Comparison of ENCODE assay signal across 13 cellular contexts in genomic region chr16:85514295-85514600, GRCh38.
A peak's percentile ranks its signal among the peaks of the same experiment; 100 is the strongest.
DNase-seq lines count a peak whose midpoint lies in the region; ATAC-seq and TF ChIP-seq lines count a peak whose summit lies in the region.
"Had no signal": no experiment of that assay in that cellular context is flagged by ENCODE, and none has a peak within 500 bp of the region (broad histone marks: within the 10 kb centered on the region; RNA-seq: fewer than 3 reads in every experiment).

No MANE protein-coding gene starts in this region.

- no peaks in the 10 kb centered on the region for H3K9me2 ChIP-seq in Karpas-422 (replicated peaks; ENCODE audit: insufficient read depth, low read length)

- H3K27ac Mint-ChIP-seq in nephron progenitor cell, result no peak overlapping the region
- no peak overlapping the region for H3K27ac Mint-ChIP-seq in T-helper 2 cell treated with Interferon-gamma antibody and Interleukin-4, amounts not matched to agents 5 μg/mL and 100 μg/mL, for 36 hours
- H3K27ac Mint-ChIP-seq: activated CD4-positive, alpha-beta T cell treated with anti-CD3 and anti-CD28 coated beads, Interleukin-2, amount 10 ng/mL, durations not matched to agents 24 days and 14 days; activated naive CD8-positive, alpha-beta T cell had no signal

- ATAC-seq in heart right ventricle (peak; percentile 79 to 94 (median 91)), sciatic nerve (no peak), GM18909 (IDR thresholded peaks at IDR 0.05; ENCODE audit: poor library complexity, unreplicated experiment) (no peak)

- no peaks in the 10 kb centered on the region for H3K9me3 ChIP-seq in BLaER1 treated with 17β-estradiol and CSF1 and Interleukin-3, amounts not matched to agents 10 nM and 100 nM (replicated peaks in 1 of 11)
- H3K9me3 ChIP-seq in heart right ventricle (no peaks in the 10 kb centered on the region), Karpas-422 (ENCODE audit: low read length) (no peaks in the 10 kb centered on the region)

- peaks cover 0 to 20% (median 4%) of the 10 kb centered on the region in 11 experiments; a peak in 8 of 22 replicates for H3K27me3 ChIP-seq in BLaER1 treated with 17β-estradiol and CSF1 and Interleukin-3, amounts not matched to agents 10 nM and 100 nM
- H3K27me3 ChIP-seq in heart right ventricle (no peaks in the 10 kb centered on the region), Karpas-422 (ENCODE audit: low read length) (no peaks in the 10 kb centered on the region)

- CTCF ChIA-PET in RWPE1 (lab: Yijun Ruan, JAX), result interaction anchor here (0.6 to 1.4 kb wide), 2 partner anchors 40 to 43 kb away, joined by 5 read pairs; no protein-coding TSS in a partner anchor

- peaks cover 0 to 4% (median 0%) of the 10 kb centered on the region in 11 experiments; a peak in 1 of 22 replicates for H3K36me3 ChIP-seq in BLaER1 treated with 17β-estradiol and CSF1 and Interleukin-3, amounts not matched to agents 10 nM and 100 nM
- H3K36me3 ChIP-seq in heart right ventricle, result no peaks in the 10 kb centered on the region
- H3K36me3 ChIP-seq in Karpas-422 (ENCODE audit: insufficient read depth, low read length), result no peaks in the 10 kb centered on the region

- H3K27me3 Mint-ChIP-seq in nephron progenitor cell (ENCODE audit: low read depth, poor library complexity), result peaks cover 35% of the 10 kb centered on the region
- no peaks in the 10 kb centered on the region for H3K27me3 Mint-ChIP-seq in T-helper 2 cell treated with Interferon-gamma antibody and Interleukin-4, amounts not matched to agents 5 μg/mL and 100 μg/mL, for 36 hours (ENCODE audit: low read depth)
- H3K27me3 Mint-ChIP-seq: activated CD4-positive, alpha-beta T cell treated with anti-CD3 and anti-CD28 coated beads, Interleukin-2, amount 10 ng/mL, durations not matched to agents 24 days and 14 days; activated naive CD8-positive, alpha-beta T cell had no signal

- H3K4me2 ChIP-seq in BLaER1 treated with 17β-estradiol and CSF1 and Interleukin-3, amounts not matched to agents 10 nM and 100 nM, result peak overlapping the region; percentile 35 to 88 (median 77); a peak in 20 of 22 replicates
- H3K4me2 ChIP-seq in Karpas-422 (ENCODE audit: low read depth, low read length, poor library complexity, severe bottlenecking), result no peak overlapping the region

- no peak overlapping the region for H3K4me3 Mint-ChIP-seq in nephron progenitor cell
- no peak overlapping the region for H3K4me3 Mint-ChIP-seq in T-helper 2 cell treated with Interferon-gamma antibody and Interleukin-4, amounts not matched to agents 5 μg/mL and 100 μg/mL, for 36 hours
- H3K4me3 Mint-ChIP-seq: activated CD4-positive, alpha-beta T cell treated with anti-CD3 and anti-CD28 coated beads, Interleukin-2, amount 10 ng/mL, durations not matched to agents 24 days and 14 days; activated naive CD8-positive, alpha-beta T cell had no signal

- peaks cover 0 to 40% (median 6%) of the 10 kb centered on the region in 11 experiments; a peak in 6 of 22 replicates for H4K20me1 ChIP-seq in BLaER1 treated with 17β-estradiol and CSF1 and Interleukin-3, amounts not matched to agents 10 nM and 100 nM
- H4K20me1 ChIP-seq in Karpas-422 (ENCODE audit: insufficient read depth, low read depth, low read length), result no peaks in the 10 kb centered on the region

- H3K4me3 ChIP-seq in BLaER1 treated with 17β-estradiol and CSF1 and Interleukin-3, amounts not matched to agents 10 nM and 100 nM, result no peak overlapping the region
- no peak overlapping the region for H3K4me3 ChIP-seq in heart right ventricle
- H3K4me3 ChIP-seq in Karpas-422 (ENCODE audit: low read length), result no peak overlapping the region

- peaks cover 24 to 87% (median 76%) of the 10 kb centered on the region in 10 experiments for H3K4me1 ChIP-seq in BLaER1 treated with 17β-estradiol and CSF1 and Interleukin-3, amounts not matched to agents 10 nM and 100 nM
- H3K4me1 ChIP-seq in heart right ventricle, result peaks cover 12 to 33% (median 25%) of the 10 kb centered on the region in 9 donors
- H3K4me1 ChIP-seq in Karpas-422 (ENCODE audit: low read length), result no peaks in the 10 kb centered on the region

- no peak for DNase-seq in RWPE1 (ENCODE audit: low spot score)
- peak; percentile 80 to 86 for DNase-seq in heart right ventricle
- DNase-seq in sciatic nerve (ENCODE audit: low spot score), result peak; percentile 73
- DNase-seq in nephron progenitor cell, result no peak
- no peak for DNase-seq in T-helper 2 cell treated with Interferon-gamma antibody and Interleukin-4, amounts not matched to agents 5 μg/mL and 100 μg/mL, for 36 hours (ENCODE audit: low spot score)
- no peak for DNase-seq in Karpas-422
- DNase-seq: activated CD4-positive, alpha-beta T cell treated with anti-CD3 and anti-CD28 coated beads, Interleukin-2, amount 10 ng/mL, durations not matched to agents 24 days and 14 days; NCI-H187; stimulated activated naive CD4-positive, alpha-beta T cell had no signal

- H3K36me3 Mint-ChIP-seq in nephron progenitor cell (ENCODE audit: low read depth), result peaks cover 6% of the 10 kb centered on the region
- no peaks in the 10 kb centered on the region for H3K36me3 Mint-ChIP-seq in T-helper 2 cell treated with Interferon-gamma antibody and Interleukin-4, amounts not matched to agents 5 μg/mL and 100 μg/mL, for 36 hours (ENCODE audit: low read depth)
- H3K36me3 Mint-ChIP-seq: activated naive CD8-positive, alpha-beta T cell had no signal

- no peak overlapping the region for H3K27ac ChIP-seq in BLaER1 treated with 17β-estradiol and CSF1 and Interleukin-3, amounts not matched to agents 10 nM and 100 nM
- H3K27ac ChIP-seq in RWPE1 (peak overlapping the region; percentile 98), heart right ventricle (peak overlapping the region in 8 of 10 donors; percentile 59 to 87 (median 74)), Karpas-422 (ENCODE audit: low read length) (no peak overlapping the region)
- H3K27ac ChIP-seq: HL-60 had no signal

- no peak for TF ChIP-seq CTCF in RWPE1 (conservative IDR thresholded peaks at IDR 0.05; ENCODE audit: low read depth)
- TF ChIP-seq CTCF in heart right ventricle (IDR thresholded peaks at IDR 0.05), result peak in 3 of 9 donors; percentile 26 to 37 (median 35)
- TF ChIP-seq CTCF in nephron progenitor cell (IDR thresholded peaks at IDR 0.05), result no peak

- no peak overlapping the region for H2AFZ ChIP-seq in Karpas-422 (ENCODE audit: low read length)

- H3K9ac ChIP-seq in BLaER1 treated with 17β-estradiol and CSF1 and Interleukin-3, amounts not matched to agents 10 nM and 100 nM, result peak overlapping the region in 5 of 11 experiments; percentile 19 to 60 (median 37); a peak in 5 of 22 replicates
- H3K9ac ChIP-seq in Karpas-422 (ENCODE audit: low read length), result no peak overlapping the region

- H3K9me3 Mint-ChIP-seq in nephron progenitor cell, result peaks cover 5% of the 10 kb centered on the region
- H3K9me3 Mint-ChIP-seq in T-helper 2 cell treated with Interferon-gamma antibody and Interleukin-4, amounts not matched to agents 5 μg/mL and 100 μg/mL, for 36 hours, result no peaks in the 10 kb centered on the region

- 11 to 20% methylated on average over 8 of the region's 8 CpGs for WGBS in heart right ventricle, 2 donors

- intact Hi-C loops in heart right ventricle (cut with DNase I) (no loop called here), sciatic nerve (cut with DNase I) (no loop called here)

- peaks cover 75% of the 10 kb centered on the region for H3K4me1 Mint-ChIP-seq in nephron progenitor cell
- H3K4me1 Mint-ChIP-seq in T-helper 2 cell treated with Interferon-gamma antibody and Interleukin-4, amounts not matched to agents 5 μg/mL and 100 μg/mL, for 36 hours (ENCODE audit: low read depth), result no peaks in the 10 kb centered on the region
- H3K4me1 Mint-ChIP-seq: activated CD4-positive, alpha-beta T cell treated with anti-CD3 and anti-CD28 coated beads, Interleukin-2, amount 10 ng/mL, durations not matched to agents 24 days and 14 days had no signal

- POLR2A ChIA-PET in RWPE1 (lab: Yijun Ruan, JAX; ENCODE audit: low non-redundant PET), result interaction anchor here (0.5 kb wide), 1 partner anchor 44 kb away, joined by 7 read pairs; no protein-coding TSS in a partner anchor

- no peaks in the 10 kb centered on the region for H3K79me2 ChIP-seq in Karpas-422 (ENCODE audit: low read length)

Comparison
In these comparisons a context has a peak if more than half of its experiments do, and no peak if none do; other contexts are left out.
1. H3K27ac ChIP-seq: peak in RWPE1 (single experiment) and heart right ventricle (8 of 10); none in BLaER1 treated with 17β-estradiol and CSF1 and Interleukin-3, amounts not matched to agents 10 nM and 100 nM (0 of 11) and Karpas-422 (single experiment).
2. DNase-seq: peak in heart right ventricle (2 of 2) and sciatic nerve (single experiment); none in RWPE1 (single experiment), nephron progenitor cell (single experiment), T-helper 2 cell treated with Interferon-gamma antibody and Interleukin-4, amounts not matched to agents 5 μg/mL and 100 μg/mL, for 36 hours (single experiment) and Karpas-422 (single experiment).
3. ATAC-seq: peak in heart right ventricle (8 of 8); none in sciatic nerve (single experiment) and GM18909 (single experiment).